In the genomic region with DNA sequence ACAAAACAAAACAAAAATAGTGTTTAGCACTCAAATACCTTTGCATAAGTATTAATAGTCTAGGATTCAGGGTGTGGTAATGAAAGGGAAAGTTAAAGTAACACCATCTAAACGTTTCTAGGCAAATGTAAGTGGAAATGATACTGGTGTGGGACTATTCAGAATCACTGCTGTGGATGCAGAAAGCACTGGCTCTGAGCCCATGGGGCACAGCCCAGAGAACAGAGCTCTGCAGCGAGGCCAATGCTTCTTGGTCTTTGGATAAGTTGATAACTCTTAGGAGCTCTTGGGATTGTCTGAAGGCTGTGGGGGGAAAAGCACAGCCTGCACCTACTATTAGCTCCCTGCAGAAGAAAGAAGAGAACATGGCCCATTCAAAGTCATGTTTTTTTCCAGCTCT, we compare ENCODE assay signal across 26 cellular contexts.
"Had no signal": no experiment of that assay in that cellular context is flagged by ENCODE, and none has a peak within 500 bp of the region (broad histone marks: within the 10 kb centered on the region; RNA-seq: fewer than 3 reads in every experiment).

No MANE protein-coding gene starts in this region.

- H3K4me3 ChIP-seq: coronary artery, heart left ventricle, hepatocyte, left lung, prostate gland, right atrium auricular region, smooth muscle cell, stomach, thoracic aorta, tibial nerve, upper lobe of left lung, vagina had no signal

- H3K9me3 ChIP-seq: heart left ventricle, left lung, neutrophil, prostate gland, right atrium auricular region, stomach, thoracic aorta, tibial nerve, upper lobe of left lung, vagina had no signal

- ATAC-seq: effector memory CD8-positive, alpha-beta T cell; heart left ventricle; left cardiac atrium; left lung; natural killer cell; sciatic nerve; stimulated activated effector memory CD8-positive, alpha-beta T cell treated with anti-CD3 and anti-CD28 coated beads, Interleukin-12 subunit alpha, Interleukin-12 subunit beta, amount 100 ng/mL, for 72 hours had no signal

- H3K27ac Mint-ChIP-seq: effector memory CD8-positive, alpha-beta T cell; natural killer cell; stimulated activated effector memory CD8-positive, alpha-beta T cell treated with anti-CD3 and anti-CD28 coated beads, Interleukin-12 subunit alpha, Interleukin-12 subunit beta, amount 100 ng/mL, for 72 hours had no signal

- H3K79me2 ChIP-seq: hepatocyte, parathyroid adenoma had no signal

- H3K4me1 ChIP-seq: left lung, parathyroid adenoma, prostate gland, right atrium auricular region, tibial nerve, upper lobe of left lung had no signal

- H3K36me3 ChIP-seq: heart left ventricle, left lung, neutrophil, prostate gland, right atrium auricular region, stomach, thoracic aorta, tibial nerve, upper lobe of left lung, vagina had no signal

- H2AFZ ChIP-seq: hepatocyte, parathyroid adenoma had no signal

- H3K9ac ChIP-seq: parathyroid adenoma had no signal

- H3K4me2 ChIP-seq: hepatocyte, smooth muscle cell had no signal

- DNase-seq: central memory CD4-positive, alpha-beta T cell; dermis blood vessel endothelial cell; effector memory CD8-positive, alpha-beta T cell; erythroblast; heart left ventricle; left cardiac atrium; left lung; mammary epithelial cell; natural killer cell; stimulated activated CD4-positive, alpha-beta T cell treated with anti-CD3 and anti-CD28 coated beads, Interleukin-2, amount 100 ng/mL, for 24 hours; stimulated activated CD4-positive, alpha-beta T cell treated with anti-CD3 and anti-CD28 coated beads, Interleukin-4, amount 100 ng/mL, for 24 hours; stimulated activated naive CD4-positive, alpha-beta T cell treated with Interleukin-2 at 50 U/mL for 16 hours; stomach; upper lobe of left lung had no signal

- H3K9me3 Mint-ChIP-seq: effector memory CD8-positive, alpha-beta T cell; natural killer cell had no signal

- H3K27me3 ChIP-seq: heart left ventricle, hepatocyte, left lung, neutrophil, right atrium auricular region, stomach, tibial nerve, upper lobe of left lung, vagina had no signal

- H3K36me3 Mint-ChIP-seq: natural killer cell; stimulated activated effector memory CD8-positive, alpha-beta T cell treated with anti-CD3 and anti-CD28 coated beads, Interleukin-12 subunit alpha, Interleukin-12 subunit beta, amount 100 ng/mL, for 72 hours had no signal

- H3K4me3 Mint-ChIP-seq: effector memory CD8-positive, alpha-beta T cell; natural killer cell; stimulated activated effector memory CD8-positive, alpha-beta T cell treated with anti-CD3 and anti-CD28 coated beads, Interleukin-12 subunit alpha, Interleukin-12 subunit beta, amount 100 ng/mL, for 72 hours had no signal

- H3K27ac ChIP-seq: coronary artery, heart left ventricle, hepatocyte, left lung, neutrophil, parathyroid adenoma, prostate gland, right atrium auricular region, stomach, thoracic aorta, tibial nerve, upper lobe of left lung, vagina had no signal
